ENCODE assay signal across 1 cellular context in genomic region chr22:29310065-29310862, GRCh38.
TF ChIP-seq lines count a peak whose summit lies in the region.

No MANE protein-coding gene starts in this region.

TF ChIP-seq in WTC11, 78 proteins besides CTCF, POLR2A, EP300 and RAD21 (continued from another document):
- TF ChIP-seq FOXP4 (CRISPR knock-in tag; IDR thresholded peaks at IDR 0.05) (no peak), FOXK1 (CRISPR knock-in tag; IDR thresholded peaks at IDR 0.05) (no peak), FOXJ3 (CRISPR knock-in tag; IDR thresholded peaks at IDR 0.05; ENCODE audit: borderline replicate concordance) (no peak), MYBL2 (CRISPR knock-in tag; IDR thresholded peaks at IDR 0.05) (no peak), MLX (CRISPR knock-in tag; IDR thresholded peaks at IDR 0.05) (no peak), ZBTB21 (CRISPR knock-in tag; IDR thresholded peaks at IDR 0.05; ENCODE audit: borderline replicate concordance) (no peak), FOXP1 (CRISPR knock-in tag; IDR thresholded peaks at IDR 0.05; ENCODE audit: borderline replicate concordance) (no peak), GRHL2 (CRISPR knock-in tag; IDR thresholded peaks at IDR 0.05; ENCODE audit: insufficient replicate concordance, severe bottlenecking) (no peak), MXD4 (CRISPR knock-in tag; IDR thresholded peaks at IDR 0.05; ENCODE audit: borderline replicate concordance) (no peak), EMX1 (CRISPR knock-in tag; IDR thresholded peaks at IDR 0.05) (no peak), E2F5 (CRISPR knock-in tag; IDR thresholded peaks at IDR 0.05) (no peak)
